10 cellular contexts compared by ENCODE assay signal in genomic region chr20:57629976-57630525, GRCh38. TPM values are rescaled to one million over a fixed set of nuclear protein-coding genes. Genes with fewer than 3 reads are reported as not detected.
DNase-seq lines count a peak whose midpoint lies in the region; ATAC-seq, FAIRE-seq and TF ChIP-seq lines count a peak whose summit lies in the region.
"Had no signal": no experiment of that assay in that cellular context is flagged by ENCODE, and none has a peak within 500 bp of the region (broad histone marks: within the 10 kb centered on the region; RNA-seq: fewer than 3 reads in every experiment).

No MANE protein-coding gene starts in this region.

- DNase-seq in Ammon's horn (ENCODE audit: low spot score) (peak; percentile 34), K562 (ENCODE audit: extremely low read depth in 1 of 4, low spot score in 3 of 4) (no peak), natural killer cell (no peak), type B pancreatic cell (ENCODE audit: extremely low spot score, unreplicated experiment) (no peak)
- DNase-seq: T1000 had no signal

- H3K27ac Mint-ChIP-seq in IgD-negative memory B cell (peak overlapping the region; percentile 73 to 94 (median 89)), natural killer cell (peak overlapping the region; percentile 96 to 99), type B pancreatic cell (no peak overlapping the region)

- in situ Hi-C loops in K562 (cut with MboI): no loop called here

- H3K27me3 ChIP-seq in K562 (ENCODE audit: control insufficient read depth in 2 of 2, insufficient read depth in 2 of 2, low read length in 2 of 2): peaks cover 15 to 19% of the 10 kb centered on the region in 2 experiments; a peak in 3 of 5 replicates

- H3K27me3 Mint-ChIP-seq in IgD-negative memory B cell (peaks cover 28% of the 10 kb centered on the region), natural killer cell (ENCODE audit: low read depth in 2 of 2) (peaks cover 3 to 4% of the 10 kb centered on the region in 2 donors), type B pancreatic cell (peaks cover 8% of the 10 kb centered on the region)

- TF ChIP-seq CTCF in K562 (IDR thresholded peaks at IDR 0.05 in 2 of 3, conservative IDR thresholded peaks at IDR 0.05 in 1 of 3; ENCODE audit: insufficient read depth in 2 of 3, low read depth in 1 of 3, low read length in 3 of 3) (no peak), natural killer cell (IDR thresholded peaks at IDR 0.05) (no peak), type B pancreatic cell (conservative IDR thresholded peaks at IDR 0.05) (no peak)

- H3K9me1 ChIP-seq in K562 (ENCODE audit: control insufficient read depth, insufficient read depth, low read length): no peaks in the 10 kb centered on the region

- CTCF ChIA-PET in K562 (lab: Yijun Ruan, JAX; ENCODE audit: low intra/inter-chr PET ratio): no interaction called here

- peaks cover 0 to 7% of the 10 kb centered on the region in 2 experiments; a peak in 1 of 5 replicates for H3K4me1 ChIP-seq in K562 (replicated peaks in 1 of 2; ENCODE audit: control insufficient read depth in 2 of 2, insufficient read depth in 2 of 2, low read length in 2 of 2)

- no peak for TF ChIP-seq POLR2A in K562 (conservative IDR thresholded peaks at IDR 0.05)

- no peak overlapping the region for H3K4me3 ChIP-seq in K562

- no peak overlapping the region for H3K4me2 ChIP-seq in K562 (ENCODE audit: insufficient read depth, low read length)

- no peak overlapping the region for H3K27ac ChIP-seq in K562 (ENCODE audit: extremely low read depth, low read depth, low read length)

- intact Hi-C loops in K562 (cut with micrococcal nuclease) (no loop called here), natural killer cell (cut with micrococcal nuclease) (loop anchor here (2.0 kb wide), 1 partner anchor 231 kb away; no protein-coding TSS in a partner anchor)

- no peaks in the 10 kb centered on the region for H3K9me3 ChIP-seq in K562 (replicated peaks; ENCODE audit: control insufficient read depth, insufficient read depth, low read depth, low read length)

- POLR2A ChIA-PET in K562 (lab: Yijun Ruan, JAX): interaction anchor here (0.7 to 1.3 kb wide), 4 partner anchors 11 to 531 kb away, joined by 3 to 6 read pairs (median 3); no protein-coding TSS in a partner anchor

- no peak for FAIRE-seq in K562 (lab: Jason Lieb, UNC)

- ATAC-seq in K562 (peak; percentile 79), natural killer cell (peak in 2 of 3 donors; percentile 22 to 44), HG03159 (IDR thresholded peaks at IDR 0.05; ENCODE audit: unreplicated experiment) (no peak), HG03108 (IDR thresholded peaks at IDR 0.05; ENCODE audit: unreplicated experiment) (no peak), GM19463 (IDR thresholded peaks at IDR 0.05; ENCODE audit: unreplicated experiment) (no peak)

- no peaks in the 10 kb centered on the region for H3K36me3 ChIP-seq in K562 (ENCODE audit: control insufficient read depth, insufficient read depth, low read length)

- no peak overlapping the region for H3K9ac ChIP-seq in K562 (ENCODE audit: insufficient read depth in 1 of 2, low read depth in 2 of 2, low read length in 2 of 2)

- no peak for TF ChIP-seq RAD21 in K562 (CRISPR knock-in tag; conservative IDR thresholded peaks at IDR 0.05 in 1 of 2, IDR thresholded peaks at IDR 0.05 in 1 of 2)

- no peaks in the 10 kb centered on the region for H3K79me2 ChIP-seq in K562 (ENCODE audit: control insufficient read depth, insufficient read depth, low read length)

- H3K4me1 Mint-ChIP-seq in IgD-negative memory B cell (peaks cover 9 to 36% (median 13%) of the 10 kb centered on the region in 3 donors), natural killer cell (peaks cover 47 to 52% of the 10 kb centered on the region in 2 donors), type B pancreatic cell (ENCODE audit: unreplicated experiment) (peaks cover 4% of the 10 kb centered on the region)

- H3K9me3 Mint-ChIP-seq in IgD-negative memory B cell: peaks cover 5 to 6% (median 5%) of the 10 kb centered on the region in 3 donors
- H3K9me3 Mint-ChIP-seq in natural killer cell: peaks cover 0 to under 1% of the 10 kb centered on the region in 2 donors
- peaks cover 4% of the 10 kb centered on the region for H3K9me3 Mint-ChIP-seq in type B pancreatic cell

- 0 out of 2 replicates have a peak overlapping the region, but pooled peaks have one; percentile 23 for H2AFZ ChIP-seq in K562 (ENCODE audit: low read depth, low read length)

- no peaks in the 10 kb centered on the region for H4K20me1 ChIP-seq in K562 (replicated peaks; ENCODE audit: control insufficient read depth, insufficient read depth, low read length)

- WGBS in K562 (ENCODE audit: insufficient coverage, low coverage, missing lambda C conversion rate): 17% methylated on average over 10 of the region's 10 CpGs

- no peak for TF ChIP-seq EP300 in K562 (IDR thresholded peaks at IDR 0.05; ENCODE audit: low read length)

- H3K4me3 Mint-ChIP-seq in IgD-negative memory B cell: peak overlapping the region; percentile 82 to 94 (median 92)
- peak overlapping the region; percentile 94 for H3K4me3 Mint-ChIP-seq in natural killer cell
- no peak overlapping the region for H3K4me3 Mint-ChIP-seq in type B pancreatic cell

- BruUV-seq in K562 (replicated peaks; lab: Mats Ljungman, UMichigan): no TSS peak

- H3K36me3 Mint-ChIP-seq in IgD-negative memory B cell: peaks cover 2% of the 10 kb centered on the region
- peaks cover 4% of the 10 kb centered on the region for H3K36me3 Mint-ChIP-seq in natural killer cell
- H3K36me3 Mint-ChIP-seq in type B pancreatic cell: no peaks in the 10 kb centered on the region

TF ChIP-seq in K562, 482 proteins besides CTCF, POLR2A, EP300 and RAD21 (continues in another document):
- TF ChIP-seq RAD51 (IDR thresholded peaks at IDR 0.05; ENCODE audit: borderline replicate concordance, low read depth): peak; percentile 81
- TF ChIP-seq, protein P1, sequence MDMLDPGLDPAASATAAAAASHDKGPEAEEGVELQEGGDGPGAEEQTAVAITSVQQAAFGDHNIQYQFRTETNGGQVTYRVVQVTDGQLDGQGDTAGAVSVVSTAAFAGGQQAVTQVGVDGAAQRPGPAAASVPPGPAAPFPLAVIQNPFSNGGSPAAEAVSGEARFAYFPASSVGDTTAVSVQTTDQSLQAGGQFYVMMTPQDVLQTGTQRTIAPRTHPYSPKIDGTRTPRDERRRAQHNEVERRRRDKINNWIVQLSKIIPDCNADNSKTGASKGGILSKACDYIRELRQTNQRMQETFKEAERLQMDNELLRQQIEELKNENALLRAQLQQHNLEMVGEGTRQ (CRISPR knock-in tag; IDR thresholded peaks at IDR 0.05): peak; percentile 85
- peak; percentile 66 for TF ChIP-seq USF1 (CRISPR knock-in tag; IDR thresholded peaks at IDR 0.05)
- peak; percentile 74; the same call in 1 of the 2 replicates for TF ChIP-seq L3MBTL2 (IDR thresholded peaks at IDR 0.05)
- no peak for TF ChIP-seq ZBTB2 (IDR thresholded peaks at IDR 0.05)

RNA-seq across cellular contexts. Expression of gene ZBP1, which starts 9.8 kb away (rescaled TPM):
- 29.6 TPM for polyA plus RNA-seq in IgD-negative memory B cell
- not detected in 2 replicates for total RNA-seq in K562 (2011; cell fraction: chromatin; rRNA removed; ENCODE audit: low replicate concordance)
- total RNA-seq in K562 (2011; cell fraction: nucleolus; rRNA removed): not detected in 2 replicates
- total RNA-seq in K562 (2011; cell fraction: nucleoplasm; rRNA removed): not detected in 2 replicates
- not detected in 2 replicates for total RNA-seq in K562 (2014; rRNA removed)
- total RNA-seq in K562 (2014; rRNA removed; fragmentation: Illumina TruSeq; extraction: Trizol): not detected in 2 replicates
- not detected in 2 replicates for total RNA-seq in K562 (2015; rRNA removed; fragmentation: Illumina TruSeq; extraction: Trizol)
- total RNA-seq in K562 (2021): not detected in 2 replicates
- not detected in 2 replicates for polyA plus RNA-seq in K562 (2011; rRNA removed)
- not detected in 2 replicates for polyA plus RNA-seq in K562 (2011; cell fraction: cytosol; rRNA removed)
- not detected in 2 replicates for polyA plus RNA-seq in K562 (2011; cell fraction: nucleus; rRNA removed)
- polyA plus RNA-seq in K562 (2012): not detected in 2 replicates
- polyA plus RNA-seq in K562 (2014; fragmentation: Illumina TruSeq; extraction: Trizol): not detected in 2 replicates
- polyA plus RNA-seq in K562 (2014; fragmentation: Nextera tagmentation; extraction: Ambion mirVana): not detected
- polyA plus RNA-seq in K562 (2014; rRNA removed): not detected in 2 replicates
- polyA minus RNA-seq in K562 (2011; rRNA and poly(A)+ RNA removed): not detected in 2 replicates
- not detected in 2 replicates for polyA minus RNA-seq in K562 (2011; cell fraction: cytosol; rRNA and poly(A)+ RNA removed)
- polyA minus RNA-seq in K562 (2011; cell fraction: nucleus; rRNA and poly(A)+ RNA removed): not detected in 2 replicates
- total RNA-seq in natural killer cell: 10 to 100 TPM; 95.4 to 99.7 (median 97.8) TPM
- not detected in 2 replicates for total RNA-seq in type B pancreatic cell (ENCODE audit: low replicate concordance)
- total RNA-seq: fibroblast of lung had no signal
- polyA plus RNA-seq: fibroblast of lung had no signal

Comparison
In these comparisons a context has a peak if more than half of its experiments do, and no peak if none do; other contexts are left out.
1. ATAC-seq: peak in K562 (single experiment) and natural killer cell (2 of 3); none in HG03159 (single experiment), HG03108 (single experiment) and GM19463 (single experiment).
2. RNA of gene ZBP1, which starts 9.8 kb away (total RNA-seq): 95.4 to 99.7 TPM in natural killer cell; not detected in K562 and not detected in type B pancreatic cell; every median in the first group is over 10 times any median in the second.